In the genomic region with DNA sequence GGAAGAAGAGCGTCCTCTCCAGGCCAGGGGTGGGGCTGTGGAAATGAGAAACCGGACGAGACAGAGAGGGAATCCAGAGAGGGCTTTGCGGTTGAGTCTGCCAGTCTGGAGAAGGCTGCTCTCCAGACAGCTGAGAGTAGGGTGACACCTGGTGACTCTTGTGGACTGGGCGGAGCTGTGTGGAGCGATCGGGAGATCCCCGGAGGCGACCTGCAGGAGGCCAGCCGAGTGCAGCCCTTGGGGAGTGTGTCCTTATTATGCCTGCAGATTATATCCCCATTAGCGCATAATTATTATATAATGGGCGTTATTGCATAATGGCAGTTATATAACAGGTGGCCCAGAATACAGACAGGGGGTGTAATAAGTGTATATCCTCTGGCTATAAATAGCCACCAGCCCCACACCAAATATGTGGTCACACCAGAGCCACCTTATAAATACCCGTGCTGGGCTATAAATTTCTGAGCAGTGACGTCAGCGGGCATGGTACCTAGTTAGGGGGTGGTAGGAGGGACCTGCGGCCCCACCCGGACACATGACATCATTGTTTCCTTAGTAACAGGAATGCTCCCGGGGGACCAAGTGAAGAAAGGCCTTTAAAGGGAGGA, we compare ENCODE assay signal across 9 cellular contexts. TPM values are rescaled to one million over a fixed set of nuclear protein-coding genes. Genes with fewer than 3 reads are reported as not detected.
DNase-seq lines count a peak whose midpoint lies in the region; ATAC-seq and TF ChIP-seq lines count a peak whose summit lies in the region.
"Had no signal": no experiment of that assay in that cellular context is flagged by ENCODE, and none has a peak within 500 bp of the region (broad histone marks: within the 10 kb centered on the region; RNA-seq: fewer than 3 reads in every experiment).

No MANE protein-coding gene starts in this region.

- H3K4me3 Mint-ChIP-seq in MCF 10A (ENCODE audit: unreplicated experiment): peak overlapping the region; percentile 10
- no peak overlapping the region for H3K4me3 Mint-ChIP-seq in activated CD4-positive, alpha-beta memory T cell treated with anti-CD3 and anti-CD28 coated beads for 36 hours

- intact Hi-C loops in MCF 10A (cut with micrococcal nuclease): no loop called here
- intact Hi-C loops in activated CD4-positive, alpha-beta memory T cell treated with anti-CD3 and anti-CD28 coated beads for 36 hours (cut with micrococcal nuclease): no loop called here

- H3K27me3 Mint-ChIP-seq in MCF 10A (ENCODE audit: insufficient read depth, unreplicated experiment): no peaks in the 10 kb centered on the region
- H3K27me3 Mint-ChIP-seq in activated CD4-positive, alpha-beta memory T cell treated with anti-CD3 and anti-CD28 coated beads for 36 hours: no peaks in the 10 kb centered on the region

- no peak for TF ChIP-seq CTCF in MCF 10A (IDR thresholded peaks at IDR 0.05; ENCODE audit: unreplicated experiment)

- POLR2A ChIA-PET in MCF 10A (lab: Yijun Ruan, JAX): interaction anchor here (0.8 kb wide), 1 partner anchor 18 kb away, joined by 3 read pairs; no protein-coding TSS in a partner anchor
- POLR2A ChIA-PET in activated CD4-positive, alpha-beta memory T cell treated with anti-CD3 and anti-CD28 coated beads for 36 hours (lab: Charles Lee): no interaction called here

- CTCF ChIA-PET in MCF 10A (lab: Yijun Ruan, JAX): interaction anchor here (0.5 to 1.3 kb wide), 3 partner anchors 25 to 418 kb away, joined by 3 read pairs; no protein-coding TSS in a partner anchor
- CTCF ChIA-PET in activated CD4-positive, alpha-beta memory T cell treated with anti-CD3 and anti-CD28 coated beads for 36 hours (lab: Charles Lee): no interaction called here

- H3K9me3 ChIP-seq in mucosa of stomach (ENCODE audit: control insufficient read depth, low read length): no peaks in the 10 kb centered on the region

- peak; percentile 88 for DNase-seq in COR-L47 (lab: John Stamatoyannopoulos, UW)
- peak; percentile 74 for DNase-seq in NCI-H187 treated with DMSO at 0.1 percent for 48 hours (lab: John Stamatoyannopoulos, UW)
- DNase-seq in MCF 10A (ENCODE audit: unreplicated experiment): peak; percentile 64
- no peak for DNase-seq in activated CD4-positive, alpha-beta memory T cell treated with anti-CD3 and anti-CD28 coated beads for 36 hours
- DNase-seq in stimulated activated CD4-positive, alpha-beta T cell treated with anti-CD3 and anti-CD28 coated beads, Interleukin-2, amount 100 ng/mL, for 48 hours: no peak

- no peaks in the 10 kb centered on the region for H3K9me3 Mint-ChIP-seq in MCF 10A (ENCODE audit: unreplicated experiment)
- no peaks in the 10 kb centered on the region for H3K9me3 Mint-ChIP-seq in activated CD4-positive, alpha-beta memory T cell treated with anti-CD3 and anti-CD28 coated beads for 36 hours

- H3K9ac ChIP-seq in mucosa of stomach (ENCODE audit: low read length): peak overlapping the region; percentile 54

- peaks cover 74% of the 10 kb centered on the region for H3K4me1 ChIP-seq in mucosa of stomach (ENCODE audit: control insufficient read depth, insufficient read depth, low read length)

- ATAC-seq in HG03469 (IDR thresholded peaks at IDR 0.05; ENCODE audit: unreplicated experiment): no peak
- no peak for ATAC-seq in HG03095 (IDR thresholded peaks at IDR 0.05; ENCODE audit: unreplicated experiment)

- no peaks in the 10 kb centered on the region for H3K36me3 ChIP-seq in mucosa of stomach (ENCODE audit: control insufficient read depth, insufficient read depth, low read length)

- H3K4me3 ChIP-seq in mucosa of stomach (ENCODE audit: low read length): no peak overlapping the region
- H3K4me3 ChIP-seq: SK-N-MC had no signal

- H3K4me1 Mint-ChIP-seq in MCF 10A (ENCODE audit: insufficient read depth, unreplicated experiment): peaks cover 37% of the 10 kb centered on the region
- peaks cover 5% of the 10 kb centered on the region for H3K4me1 Mint-ChIP-seq in activated CD4-positive, alpha-beta memory T cell treated with anti-CD3 and anti-CD28 coated beads for 36 hours (ENCODE audit: low read depth)

- no peaks in the 10 kb centered on the region for H3K27me3 ChIP-seq in mucosa of stomach (ENCODE audit: control insufficient read depth, insufficient read depth, low read length)

- peak overlapping the region; percentile 82 for H3K27ac Mint-ChIP-seq in MCF 10A (ENCODE audit: low read depth, unreplicated experiment)
- H3K27ac Mint-ChIP-seq in activated CD4-positive, alpha-beta memory T cell treated with anti-CD3 and anti-CD28 coated beads for 36 hours: no peak overlapping the region

- H3K36me3 Mint-ChIP-seq in MCF 10A (ENCODE audit: insufficient read depth, unreplicated experiment): no peaks in the 10 kb centered on the region
- no peaks in the 10 kb centered on the region for H3K36me3 Mint-ChIP-seq in activated CD4-positive, alpha-beta memory T cell treated with anti-CD3 and anti-CD28 coated beads for 36 hours

- no TSS peak for BruUV-seq in MCF 10A (replicated peaks; lab: Mats Ljungman, UMichigan)

RNA-seq across cellular contexts. Expression of a gene that starts 41.2 kb away (rescaled TPM):
- total RNA-seq in MCF 10A (2022): 26.9 and 27.2 TPM in 2 replicates
- 1 to 10 TPM; 1.6 to 2.0 TPM for total RNA-seq in activated CD4-positive, alpha-beta memory T cell treated with anti-CD3 and anti-CD28 coated beads for 36 hours

Comparison
In these comparisons a context has a peak if more than half of its experiments do, and no peak if none do; other contexts are left out.
1. DNase-seq: peak in COR-L47 (single experiment), NCI-H187 treated with DMSO at 0.1 percent for 48 hours (single experiment) and MCF 10A (single experiment); none in activated CD4-positive, alpha-beta memory T cell treated with anti-CD3 and anti-CD28 coated beads for 36 hours (single experiment) and stimulated activated CD4-positive, alpha-beta T cell treated with anti-CD3 and anti-CD28 coated beads, Interleukin-2, amount 100 ng/mL, for 48 hours (0 of 2).